Comparison of ENCODE assay signal across 13 cellular contexts in genomic region chr3:62373215-62373614, GRCh38. TPM values are rescaled to one million over a fixed set of nuclear protein-coding genes. Genes with fewer than 3 reads are reported as not detected.
DNase-seq lines count a peak whose midpoint lies in the region; ATAC-seq and TF ChIP-seq lines count a peak whose summit lies in the region.
"Had no signal": no experiment of that assay in that cellular context is flagged by ENCODE, and none has a peak within 500 bp of the region (broad histone marks: within the 10 kb centered on the region; RNA-seq: fewer than 3 reads in every experiment).

FEZF2 (minus strand) TSS chr3:62373550; CDS start chr3:62372868, 682 bp downstream.

- no peak for TF ChIP-seq CTCF in BE2C (IDR thresholded peaks at IDR 0.05; ENCODE audit: low read depth, low read length)
- TF ChIP-seq CTCF in endothelial cell (IDR thresholded peaks at IDR 0.05; ENCODE audit: unreplicated experiment): no peak

- H3K4me1 Mint-ChIP-seq in endothelial cell (ENCODE audit: unreplicated experiment): peaks cover 35% of the 10 kb centered on the region

- no peaks in the 10 kb centered on the region for H3K9me3 Mint-ChIP-seq in endothelial cell (ENCODE audit: unreplicated experiment)
- H3K9me3 Mint-ChIP-seq: dendritic cell treated with granulocyte-macrophage colony-stimulating factor and Interleukin-4, amounts not matched to agents 40 ng/mL and 50 ng/mL, for 4 days had no signal

- ATAC-seq in GM19397 (IDR thresholded peaks at IDR 0.05; ENCODE audit: unreplicated experiment): no peak
- ATAC-seq: HepG2, sciatic nerve had no signal

- H3K27me3 Mint-ChIP-seq in endothelial cell (ENCODE audit: unreplicated experiment): peaks cover 41% of the 10 kb centered on the region

- H3K4me3 ChIP-seq in BE2C (ENCODE audit: low read depth, low read length) (peak within 1 kb of the TSS; percentile 21), HAP-1 (peak within 1 kb of the TSS; percentile 4; the same call in 1 of the 2 replicates)

- H3K36me3 Mint-ChIP-seq in endothelial cell (ENCODE audit: low read depth, unreplicated experiment): no peaks in the 10 kb centered on the region

- H3K27ac Mint-ChIP-seq in endothelial cell (ENCODE audit: unreplicated experiment): no peak within 1 kb of the TSS
- H3K27ac Mint-ChIP-seq: dendritic cell treated with granulocyte-macrophage colony-stimulating factor and Interleukin-4, amounts not matched to agents 40 ng/mL and 50 ng/mL, for 4 days had no signal

- H3K4me3 Mint-ChIP-seq in endothelial cell (ENCODE audit: unreplicated experiment): no peak within 1 kb of the TSS
- H3K4me3 Mint-ChIP-seq: dendritic cell treated with granulocyte-macrophage colony-stimulating factor and Interleukin-4, amounts not matched to agents 40 ng/mL and 50 ng/mL, for 4 days had no signal

- H3K27me3 ChIP-seq in BE2C: peaks cover 81% of the 10 kb centered on the region
- H3K27me3 ChIP-seq in HAP-1 (ENCODE audit: low read depth): peaks cover 31% of the 10 kb centered on the region

- H3K36me3 ChIP-seq in BE2C (no peaks in the 10 kb centered on the region), HAP-1 (replicated peaks) (no peaks in the 10 kb centered on the region)

- H3K9me3 ChIP-seq in BE2C (peaks cover 3% of the 10 kb centered on the region; the same call in 1 of the 2 replicates), HAP-1 (peaks cover 6% of the 10 kb centered on the region; the same call in 1 of the 2 replicates)

- H3K4me1 ChIP-seq in BE2C (no peaks in the 10 kb centered on the region), HAP-1 (peaks cover 10% of the 10 kb centered on the region)

- DNase-seq in BE2C (peak; percentile 11), HAP-1 (ENCODE audit: low spot score in 2 of 2) (no peak), endothelial cell (ENCODE audit: low spot score) (peak; percentile 3), occipital lobe (lab: John Stamatoyannopoulos, UW) (no peak), cerebellum (ENCODE audit: low spot score) (no peak), mucosa of gallbladder (ENCODE audit: low spot score) (no peak)
- DNase-seq in stimulated activated CD4-positive, alpha-beta T cell treated with anti-CD3 and anti-CD28 coated beads, Interleukin-12 subunit alpha, Interleukin-12 subunit beta, amount 100 ng/mL, for 4 hours: no peak

- in situ Hi-C loops in HAP-1 (cut with MboI; ENCODE audit: low sequenced_read_pairs): no loop called here

RNA-seq across cellular contexts. Expression of gene FEZF2, which starts in this region (rescaled TPM):
- not detected for polyA plus RNA-seq in BE2C (2012; ENCODE audit: insufficient read depth, insufficient read length, low read depth)
- total RNA-seq in endothelial cell (ENCODE audit: unreplicated experiment) (not detected), occipital lobe (15.0 TPM), cerebellum (0.09 TPM), mucosa of gallbladder (not detected)
- total RNA-seq: HepG2; kidney epithelial cell; sciatic nerve; T-helper 1 cell treated with Interleukin-12 subunit alpha and Interleukin-12 subunit beta and Interleukin-4 antibody, amounts not matched to agents 30 ng/mL and 1 ng/mL, for 36 hours had no signal
- polyA plus RNA-seq: HepG2 had no signal

Comparison
In these comparisons a context has a peak if more than half of its experiments do, and no peak if none do; other contexts are left out.
1. RNA of gene FEZF2 (total RNA-seq): 15.0 TPM in occipital lobe (single experiment); 0.09 TPM in cerebellum (single experiment), not detected in endothelial cell (single experiment) and not detected in mucosa of gallbladder (single experiment); every median in the first group is over 10 times any median in the second.
2. Peak in DNase-seq in endothelial cell; RNA of the gene not detected or under 1 TPM.